ENCODE assay signal across 8 cellular contexts in genomic region chr9:131739988-131740648, GRCh38. TPM values are rescaled to one million over a fixed set of nuclear protein-coding genes. Genes with fewer than 3 reads are reported as not detected.
A peak's percentile ranks its signal among the peaks of the same experiment; 100 is the strongest.
DNase-seq lines count a peak whose midpoint lies in the region; ATAC-seq and TF ChIP-seq lines count a peak whose summit lies in the region.

TSS of gene RAPGEF1 (minus strand) at chr9:131740076. CDS start at chr9:131739830, 246 bp downstream.

- no peaks in the 10 kb centered on the region for H3K9me3 Mint-ChIP-seq in activated naive CD8-positive, alpha-beta T cell (ENCODE audit: low read depth)

- H3K27me3 Mint-ChIP-seq in activated naive CD8-positive, alpha-beta T cell = no peaks in the 10 kb centered on the region

- peak within 1 kb of the TSS; percentile 96 for H3K4me3 Mint-ChIP-seq in activated naive CD8-positive, alpha-beta T cell

- 7 to 65% (median 31%) methylated on average over 6 to 64 of the region's 64 CpGs for WGBS in heart left ventricle, 4 donors
- WGBS in urinary bladder = 10% methylated on average over 57 of the region's 64 CpGs

- ATAC-seq in GM18502 (IDR thresholded peaks at IDR 0.05; ENCODE audit: poor library complexity, unreplicated experiment) (peak; percentile 52), HG03280 (IDR thresholded peaks at IDR 0.05; ENCODE audit: unreplicated experiment) (peak; percentile 57), heart left ventricle (peak; percentile 54 to 82 (median 68))

- peak; percentile 69 to 96 (median 87) for TF ChIP-seq CTCF in heart left ventricle (IDR thresholded peaks at IDR 0.05)

- H3K4me3 ChIP-seq in heart left ventricle = peak within 1 kb of the TSS; percentile 29 to 93 (median 72)
- H3K4me3 ChIP-seq in urinary bladder (ENCODE audit: low read depth, low read length) = peak within 1 kb of the TSS; percentile 77

- H3K27ac Mint-ChIP-seq in activated naive CD8-positive, alpha-beta T cell = peak within 1 kb of the TSS; percentile 93

- intact Hi-C loops in heart left ventricle (cut with DNase I) = loop anchor here (1.0 to 10.0 kb wide), 17 partner anchors 43 to 385 kb away; partner anchors contain the start of genes POMT1 (in 2 of the 10) and UCK1 (in 1 of the 10)
- intact Hi-C loops in posterior vena cava (cut with DNase I) = loop anchor here (2.0 to 10.0 kb wide), 3 partner anchors 148 to 385 kb away; no protein-coding TSS in a partner anchor

- no peak for DNase-seq in A172 (ENCODE audit: low spot score)
- DNase-seq in SK-MEL-5 (ENCODE audit: low read depth, low spot score) = peak; percentile 48
- peak; percentile 72 to 92 (median 78) for DNase-seq in heart left ventricle
- DNase-seq in posterior vena cava (ENCODE audit: low spot score) = peak; percentile 94

- peaks cover 3 to 55% (median 37%) of the 10 kb centered on the region in 12 donors for H3K4me1 ChIP-seq in heart left ventricle
- no peaks in the 10 kb centered on the region for H3K4me1 ChIP-seq in urinary bladder (ENCODE audit: insufficient read depth)

- H3K36me3 Mint-ChIP-seq in activated naive CD8-positive, alpha-beta T cell = peaks cover 2% of the 10 kb centered on the region

- H3K27me3 ChIP-seq in heart left ventricle = no peaks in the 10 kb centered on the region

- H3K27ac ChIP-seq in heart left ventricle (peak within 1 kb of the TSS; percentile 80 to 96 (median 88)), urinary bladder (ENCODE audit: low read depth) (peak within 1 kb of the TSS; percentile 62)

- no peak for TF ChIP-seq POLR2A in heart left ventricle (IDR thresholded peaks at IDR 0.05)

- H3K4me1 Mint-ChIP-seq in activated naive CD8-positive, alpha-beta T cell (ENCODE audit: low read depth) = peaks cover 64% of the 10 kb centered on the region

- H3K9me3 ChIP-seq in heart left ventricle = no peaks in the 10 kb centered on the region

- H3K36me3 ChIP-seq in heart left ventricle (peaks cover 0 to under 1% (median 0%) of the 10 kb centered on the region in 9 donors), urinary bladder (ENCODE audit: insufficient read depth) (no peaks in the 10 kb centered on the region)

- in situ Hi-C loops in SK-MEL-5 (cut with HindIII; ENCODE audit: low pct_unique_long_range_greater_than_20kb, low sequenced_read_pairs) = no loop called here

RNA-seq across cellular contexts. Expression of gene RAPGEF1, which starts in this region (rescaled TPM):
- total RNA-seq in A172 (2014; rRNA removed; shearing (Covaris generic)) = 20.0 and 40.9 TPM in 2 replicates
- total RNA-seq in SK-MEL-5 (2014; rRNA removed; shearing (Covaris generic)) = 34.0 and 34.2 TPM in 2 replicates
- polyA plus RNA-seq in SK-MEL-5 (2015; cell fraction: cytosol; rRNA removed) = 54.5 and 64.9 TPM in 2 replicates
- 29.6 and 35.6 TPM in 2 replicates for polyA plus RNA-seq in SK-MEL-5 (2015; cell fraction: nucleus; rRNA removed)
- 100 to 1,000 TPM in 7 of 9 donors, 10 to 100 TPM in 2; 81.9 to 161 (median 116) TPM for total RNA-seq in heart left ventricle
- 100 to 1,000 TPM in 1 of 2 donors, 10 to 100 TPM in 1; 50.6 to 114 TPM for polyA plus RNA-seq in heart left ventricle
- 10 to 100 TPM; 74.5 to 90.8 TPM for total RNA-seq in posterior vena cava
- 18.9 TPM for total RNA-seq in urinary bladder
- polyA plus RNA-seq in urinary bladder = 38.3 TPM
